ENCODE assay signal across 22 cellular contexts in genomic region chr12:124733086-124733485, GRCh38.
A peak's percentile ranks its signal among the peaks of the same experiment; 100 is the strongest.
DNase-seq lines count a peak whose midpoint lies in the region; ATAC-seq, FAIRE-seq and TF ChIP-seq lines count a peak whose summit lies in the region.
"Had no signal": no experiment of that assay in that cellular context is flagged by ENCODE, and none has a peak within 500 bp of the region (broad histone marks: within the 10 kb centered on the region; RNA-seq: fewer than 3 reads in every experiment).

No MANE protein-coding gene starts in this region.

- H3K79me2 ChIP-seq in H1 (ENCODE audit: control insufficient read depth in 1 of 2, insufficient read depth in 2 of 2, low read length in 2 of 2): no peaks in the 10 kb centered on the region

- peak overlapping the region; percentile 52; the same call in 1 of the 2 replicates for H2BK12ac ChIP-seq in H1 (ENCODE audit: low read depth, low read length)

- H3K56ac ChIP-seq in H1 (replicated peaks; ENCODE audit: insufficient read length, low read depth, low read length): no peak overlapping the region

- no peak for FAIRE-seq in H1 (lab: Jason Lieb, UNC)
- FAIRE-seq: endothelial cell of umbilical vein had no signal

- 90% methylated on average over 6 of the region's 6 CpGs; no CpG with 5 or more reads in 1 of the 2 experiments for WGBS in H1 (ENCODE audit: extremely low coverage in 1 of 2, insufficient coverage in 1 of 2, insufficient read length in 1 of 2, insufficient replicate concordance in 2 of 2, low coverage in 1 of 2, low lambda C conversion rate in 2 of 2, missing lambda C conversion rate in 1 of 2), 2 experiments
- 73 to 77% methylated on average over 6 of the region's 6 CpGs for WGBS in upper lobe of left lung, 2 donors

- no peak for TF ChIP-seq POLR2A in H1 (IDR thresholded peaks at IDR 0.05; ENCODE audit: control extremely low read depth in 1 of 2, low read depth in 2 of 2, low read length in 2 of 2)
- no peak for TF ChIP-seq POLR2A in upper lobe of left lung (IDR thresholded peaks at IDR 0.05)

- peak overlapping the region; percentile 98 for H2BK15ac ChIP-seq in H1 (ENCODE audit: low read length)

- H3K4me3 ChIP-seq in right atrium auricular region (no peak overlapping the region), H1 (ENCODE audit: extremely low read depth in 1 of 4, insufficient read depth in 2 of 4, low read depth in 3 of 4, low read length in 4 of 4) (no peak overlapping the region), upper lobe of left lung (no peak overlapping the region)
- H3K4me3 ChIP-seq: left lung, SK-N-MC, uterus had no signal

- H2BK5ac ChIP-seq in H1 (ENCODE audit: low read depth, low read length): no peak overlapping the region; the same call in 1 of the 2 replicates

- H2BK20ac ChIP-seq in H1 (ENCODE audit: low read length): peak overlapping the region; percentile 75; the same call in 1 of the 2 replicates

- no peak overlapping the region for H4K91ac ChIP-seq in H1 (replicated peaks; ENCODE audit: insufficient read length, low read length)

- no peak for TF ChIP-seq CTCF in right atrium auricular region (IDR thresholded peaks at IDR 0.05)
- TF ChIP-seq CTCF in H1 (IDR thresholded peaks at IDR 0.05; ENCODE audit: control extremely low read depth in 1 of 3, insufficient read depth in 1 of 3, low read depth in 1 of 3, low read length in 3 of 3): no peak
- no peak for TF ChIP-seq CTCF in nephron (IDR thresholded peaks at IDR 0.05; ENCODE audit: unreplicated experiment in 3 of 3)
- TF ChIP-seq CTCF in upper lobe of left lung (IDR thresholded peaks at IDR 0.05): no peak

- peak overlapping the region; percentile 40; the same call in 1 of the 2 replicates for H3K18ac ChIP-seq in H1 (ENCODE audit: extremely low read depth, low read length)

- H3K27me3 ChIP-seq in right atrium auricular region (no peaks in the 10 kb centered on the region), H1 (replicated peaks in 1 of 4; ENCODE audit: control insufficient read depth in 3 of 4, extremely low read depth in 1 of 4, insufficient read depth in 3 of 4, low read length in 3 of 4) (peaks cover 0 to 2% (median 0%) of the 10 kb centered on the region in 4 experiments; a peak in 2 of 7 replicates), upper lobe of left lung (no peaks in the 10 kb centered on the region)
- H3K27me3 ChIP-seq: left lung, uterus had no signal

- H3K27ac ChIP-seq in right atrium auricular region: peak overlapping the region; percentile 65 to 67
- H3K27ac ChIP-seq in H1 (ENCODE audit: low read depth, low read length): 0 out of 2 replicates have a peak overlapping the region, but pooled peaks have one; percentile 1
- peak overlapping the region; percentile 41 to 79 (median 66) for H3K27ac ChIP-seq in upper lobe of left lung
- H3K27ac ChIP-seq: C4-2B, SK-N-MC had no signal

- H2BK120ac ChIP-seq in H1 (replicated peaks; ENCODE audit: low read depth, low read length): no peak overlapping the region

- TF ChIP-seq EP300 in H1 (IDR thresholded peaks at IDR 0.05; ENCODE audit: borderline replicate concordance in 1 of 2, low read depth in 2 of 2, low read length in 2 of 2) (no peak), upper lobe of left lung (IDR thresholded peaks at IDR 0.05) (no peak)

- H3K4me1 ChIP-seq in right atrium auricular region (peaks cover 0 to 37% of the 10 kb centered on the region in 2 donors), H1 (replicated peaks in 1 of 4; ENCODE audit: control insufficient read depth in 3 of 4, insufficient read depth in 4 of 4, low read length in 3 of 4) (peaks cover 0 to 10% (median 4%) of the 10 kb centered on the region in 4 experiments; a peak in 4 of 7 replicates), upper lobe of left lung (peaks cover 0 to 18% (median 16%) of the 10 kb centered on the region in 4 donors)
- H3K4me1 ChIP-seq: uterus had no signal

- ATAC-seq in Right ventricle myocardium superior (ENCODE audit: poor library complexity) (no peak), upper lobe of left lung (ENCODE audit: low FRiP score in 2 of 2) (no peak), GM21528 (IDR thresholded peaks at IDR 0.05; ENCODE audit: low FRiP score, unreplicated experiment) (no peak)
- ATAC-seq: left lung had no signal

- no peaks in the 10 kb centered on the region for H3K79me1 ChIP-seq in H1 (ENCODE audit: low read depth, low read length)

- peaks cover 19% of the 10 kb centered on the region for H3K27me3 Mint-ChIP-seq in nephron (ENCODE audit: low read depth)

- H3K23me2 ChIP-seq in H1 (ENCODE audit: low read depth, low read length): no peaks in the 10 kb centered on the region

- no peak overlapping the region for H3K4ac ChIP-seq in H1 (replicated peaks; ENCODE audit: insufficient read length, low read depth, low read length)

- H4K20me1 ChIP-seq in H1 (replicated peaks in 1 of 2; ENCODE audit: control insufficient read depth in 1 of 2, insufficient read depth in 2 of 2, low read length in 2 of 2): no peaks in the 10 kb centered on the region

- no peak overlapping the region for H4K5ac ChIP-seq in H1 (ENCODE audit: insufficient read length, low read depth, low read length)

- POLR2A ChIA-PET in H1 (lab: Charles Lee; ENCODE audit: partially characterized antibody): interaction anchor here (1.1 to 5.3 kb wide), 4 partner anchors 11 to 80 kb away, joined by 3 to 37 read pairs (median 4); no protein-coding TSS in a partner anchor

- no peaks in the 10 kb centered on the region for H3K9me3 ChIP-seq in right atrium auricular region
- H3K9me3 ChIP-seq in H1 (ENCODE audit: insufficient read depth in 2 of 2, low read depth in 1 of 2, low read length in 1 of 2): no peaks in the 10 kb centered on the region; a peak in 1 of 4 replicates
- peaks cover 0 to 3% (median 0%) of the 10 kb centered on the region in 4 donors for H3K9me3 ChIP-seq in upper lobe of left lung
- H3K9me3 ChIP-seq: left lung, uterus had no signal

- H3K4me3 Mint-ChIP-seq in nephron: no peak overlapping the region
- H3K4me3 Mint-ChIP-seq: activated B cell treated with CpG ODN at 0.5 μM for 24 hours; activated naive CD8-positive, alpha-beta T cell treated with anti-CD3 and anti-CD28 coated beads, Interleukin-2, amount 10 ng/mL, durations not matched to agents 7 days and 5 days; T-helper 2 cell treated with Interferon-gamma antibody and Interleukin-4, amounts not matched to agents 5 μg/mL and 100 μg/mL, for 36 hours had no signal

- no peak overlapping the region for H3K4me2 ChIP-seq in H1 (ENCODE audit: insufficient read depth in 1 of 2, low read depth in 2 of 2, low read length in 2 of 2)

- H3K27ac Mint-ChIP-seq in nephron: peak overlapping the region; percentile 85 to 94 (median 94)
- H3K27ac Mint-ChIP-seq: activated B cell treated with CpG ODN at 0.5 μM for 24 hours; activated naive CD8-positive, alpha-beta T cell treated with anti-CD3 and anti-CD28 coated beads, Interleukin-2, amount 10 ng/mL, durations not matched to agents 7 days and 5 days; activated T-helper 2 cell treated with anti-CD3 and anti-CD28 coated beads, Interferon-gamma antibody, Interleukin-2, Interleukin-4, amounts not matched to agents 10 μg/mL and 5 μg/mL and 100 μg/mL, durations not matched to agents 14 hours and 24 hours and 36 hours; T-helper 2 cell treated with Interferon-gamma antibody and Interleukin-4, amounts not matched to agents 5 μg/mL and 100 μg/mL, for 36 hours had no signal

- H3K23ac ChIP-seq in H1 (ENCODE audit: insufficient read length): no peak overlapping the region

- DNase-seq in right atrium auricular region (ENCODE audit: low spot score) (no peak), Right ventricle myocardium superior (no peak), H1 (ENCODE audit: low read depth in 1 of 2, low spot score in 2 of 2) (no peak), upper lobe of left lung (no peak), NCI-H82 treated with DMSO at 0.1 percent for 48 hours (lab: John Stamatoyannopoulos, UW; ENCODE audit: unreplicated experiment) (no peak), AG08395 (ENCODE audit: low spot score) (no peak)
- DNase-seq: activated B cell treated with CpG ODN at 0.5 μM for 24 hours; activated CD4-positive, alpha-beta T cell treated with anti-CD3 and anti-CD28 coated beads, Interleukin-2, amount 50 U/mL, for 4 hours; activated CD8-positive, alpha-beta memory T cell treated with anti-CD3 and anti-CD28 coated beads, Interleukin-2, amount 50 U/mL, for 4 hours; activated naive CD8-positive, alpha-beta T cell treated with anti-CD3 and anti-CD28 coated beads, Interleukin-2, amount 10 ng/mL, durations not matched to agents 7 days and 5 days; cortex of kidney; DMS 273 treated with DMSO at 0.1 percent for 48 hours; nucleus accumbens; uterus had no signal

- no peak overlapping the region for H3K9ac ChIP-seq in H1 (replicated peaks in 1 of 4; ENCODE audit: extremely low read depth in 1 of 4, low read depth in 3 of 4, low read length in 3 of 4)

- H4K8ac ChIP-seq in H1 (ENCODE audit: extremely low read depth, insufficient read depth, low read length): no peak overlapping the region

- H3K14ac ChIP-seq in H1 (ENCODE audit: insufficient read length): no peak overlapping the region

- intact Hi-C loops in Right ventricle myocardium superior (cut with DNase I): no loop called here

- no peak for TF ChIP-seq RAD21 in H1 (IDR thresholded peaks at IDR 0.05 in 1 of 2, conservative IDR thresholded peaks at IDR 0.05 in 1 of 2; ENCODE audit: low read depth in 2 of 2, low read length in 2 of 2)

- CTCF ChIA-PET in H1 (lab: Charles Lee; ENCODE audit: partially characterized antibody): interaction anchor here (0.7 to 13.8 kb wide), 15 partner anchors 9 to 504 kb away, joined by 3 to 159 read pairs (median 4); no protein-coding TSS in a partner anchor

- H3K4me1 Mint-ChIP-seq in nephron: peaks cover 50% of the 10 kb centered on the region
- H3K4me1 Mint-ChIP-seq: activated B cell treated with CpG ODN at 0.5 μM for 24 hours had no signal

- no peaks in the 10 kb centered on the region for H3K36me3 Mint-ChIP-seq in nephron (ENCODE audit: low read depth)
- H3K36me3 Mint-ChIP-seq: activated naive CD8-positive, alpha-beta T cell treated with anti-CD3 and anti-CD28 coated beads, Interleukin-2, amount 10 ng/mL, durations not matched to agents 7 days and 5 days had no signal

- H2AK5ac ChIP-seq in H1 (ENCODE audit: low read depth, low read length): no peak overlapping the region; the same call in 1 of the 2 replicates

- no peaks in the 10 kb centered on the region for H3K36me3 ChIP-seq in right atrium auricular region
- H3K36me3 ChIP-seq in H1 (ENCODE audit: control insufficient read depth in 2 of 4, insufficient read depth in 4 of 4, low read length in 3 of 4): no peaks in the 10 kb centered on the region
- H3K36me3 ChIP-seq in upper lobe of left lung: no peaks in the 10 kb centered on the region
- H3K36me3 ChIP-seq: left lung, uterus had no signal

- H2AFZ ChIP-seq in H1 (ENCODE audit: low read length): peak overlapping the region; percentile 56; the same call in 1 of the 2 replicates

- H3K9me3 Mint-ChIP-seq in nephron: peaks cover 6% of the 10 kb centered on the region
- H3K9me3 Mint-ChIP-seq: activated naive CD8-positive, alpha-beta T cell treated with anti-CD3 and anti-CD28 coated beads, Interleukin-2, amount 10 ng/mL, durations not matched to agents 7 days and 5 days; activated T-helper 2 cell treated with anti-CD3 and anti-CD28 coated beads, Interferon-gamma antibody, Interleukin-2, Interleukin-4, amounts not matched to agents 10 μg/mL and 5 μg/mL and 100 μg/mL, durations not matched to agents 14 hours and 24 hours and 36 hours; T-helper 2 cell treated with Interferon-gamma antibody and Interleukin-4, amounts not matched to agents 5 μg/mL and 100 μg/mL, for 36 hours had no signal

TF ChIP-seq in H1, 55 proteins besides CTCF, POLR2A, EP300 and RAD21 (continues in another document):
- no peak for TF ChIP-seq CBX8 (IDR thresholded peaks at IDR 0.05; ENCODE audit: borderline replicate concordance, low read depth, low read length)

Comparison
In these comparisons a context has a peak if more than half of its experiments do, and no peak if none do; other contexts are left out.
1. H3K27ac ChIP-seq: peak in every context shown above with its lines; median percentile 66 in right atrium auricular region; 66 in upper lobe of left lung; 1 in H1.